ENCODE assay signal across 19 cellular contexts in genomic region chr5:164051745-164052144, GRCh38.
DNase-seq lines count a peak whose midpoint lies in the region; ATAC-seq and TF ChIP-seq lines count a peak whose summit lies in the region.
"Had no signal": no experiment of that assay in that cellular context is flagged by ENCODE, and none has a peak within 500 bp of the region (broad histone marks: within the 10 kb centered on the region; RNA-seq: fewer than 3 reads in every experiment).

No MANE protein-coding gene starts in this region.

- no peaks in the 10 kb centered on the region for H3K4me1 ChIP-seq in RWPE2 (ENCODE audit: insufficient read depth, poor library complexity, severe bottlenecking)

- no peaks in the 10 kb centered on the region for H3K9me3 ChIP-seq in AG04450 (ENCODE audit: control insufficient read depth, insufficient read depth, low read length)
- H3K9me3 ChIP-seq in RWPE2 (ENCODE audit: severe bottlenecking): no peaks in the 10 kb centered on the region

- no peak for TF ChIP-seq CTCF in AG04450 (IDR thresholded peaks at IDR 0.05; ENCODE audit: low read depth, low read length)
- TF ChIP-seq CTCF in RWPE2 (IDR thresholded peaks at IDR 0.05; ENCODE audit: poor library complexity, severe bottlenecking): no peak
- TF ChIP-seq CTCF in choroid plexus epithelial cell (conservative IDR thresholded peaks at IDR 0.05; ENCODE audit: low read depth, low read length): no peak

- no peak overlapping the region for H3K27ac ChIP-seq in AG04450 (ENCODE audit: low read depth, low read length)
- H3K27ac ChIP-seq in RWPE2 (ENCODE audit: poor library complexity, severe bottlenecking): no peak overlapping the region
- H3K27ac ChIP-seq: HL-60 had no signal

- H3K27me3 ChIP-seq in AG04450 (ENCODE audit: control insufficient read depth, insufficient read depth, low read length) (no peaks in the 10 kb centered on the region), RWPE2 (ENCODE audit: insufficient read depth, poor library complexity, severe bottlenecking) (no peaks in the 10 kb centered on the region)

- H3K4me3 ChIP-seq in AG04450 (ENCODE audit: low read depth, low read length): no peak overlapping the region
- H3K4me3 ChIP-seq in RWPE2 (ENCODE audit: severe bottlenecking): no peak overlapping the region
- H3K4me3 ChIP-seq in choroid plexus epithelial cell (ENCODE audit: low read depth, low read length): no peak overlapping the region
- H3K4me3 ChIP-seq: GM12878 had no signal

- CTCF ChIA-PET in AG04450 (lab: Charles Lee): interaction anchor here (0.6 to 4.8 kb wide), 2 partner anchors 362 to 452 kb away, joined by 3 to 33 read pairs; no protein-coding TSS in a partner anchor

- no peaks in the 10 kb centered on the region for H3K36me3 ChIP-seq in RWPE2 (ENCODE audit: low read depth)

- peak; percentile 8 for DNase-seq in AG04450 (ENCODE audit: low read depth, low spot score)
- DNase-seq in RWPE2 (ENCODE audit: low spot score): no peak
- peak; percentile 47 for DNase-seq in choroid plexus epithelial cell (ENCODE audit: low read depth)
- peak; percentile 1 for DNase-seq in myocyte (ENCODE audit: low read depth)
- DNase-seq in HuH-7.5 (ENCODE audit: low spot score): no peak
- no peak for DNase-seq in midbrain (lab: John Stamatoyannopoulos, UW)
- DNase-seq in stimulated activated CD4-positive, alpha-beta T cell treated with anti-CD3 and anti-CD28 coated beads, Interleukin-4, amount 100 ng/mL, for 1 hour: no peak
- DNase-seq in DMS 273 treated with DMSO at 0.1 percent for 48 hours (lab: John Stamatoyannopoulos, UW): no peak
- DNase-seq: AML-193, DMS79, KG1, NCI-H1092, NCI-H2107, NCI-H446 treated with DMSO at 0.1 percent for 48 hours, NCI-H82, Right ventricle myocardium superior had no signal

- POLR2A ChIA-PET in AG04450 (lab: Yijun Ruan, JAX): no interaction called here

- ATAC-seq in RWPE2 (ENCODE audit: low read depth): 0 out of 3 replicates have a peak, but pooled peaks have one; percentile 23
- ATAC-seq: GM12878, Panc1 had no signal

Comparison
In these comparisons a context has a peak if more than half of its experiments do, and no peak if none do; other contexts are left out.
1. DNase-seq: peak in AG04450 (single experiment), choroid plexus epithelial cell (single experiment) and myocyte (single experiment); none in RWPE2 (single experiment), HuH-7.5 (single experiment), midbrain (single experiment), stimulated activated CD4-positive, alpha-beta T cell treated with anti-CD3 and anti-CD28 coated beads, Interleukin-4, amount 100 ng/mL, for 1 hour (single experiment) and DMS 273 treated with DMSO at 0.1 percent for 48 hours (single experiment).